8 cellular contexts compared by ENCODE assay signal in genomic region chr18:55236150-55236931, GRCh38.
A peak's percentile ranks its signal among the peaks of the same experiment; 100 is the strongest.
DNase-seq lines count a peak whose midpoint lies in the region; ATAC-seq and TF ChIP-seq lines count a peak whose summit lies in the region.

No MANE protein-coding gene starts in this region.

- no peaks in the 10 kb centered on the region for H3K9me3 Mint-ChIP-seq in activated T-helper 2 cell treated with anti-CD3 and anti-CD28 coated beads, Interferon-gamma antibody, Interleukin-2, Interleukin-4, amounts not matched to agents 10 μg/mL and 5 μg/mL and 100 μg/mL, durations not matched to agents 14 hours and 24 hours and 36 hours
- H3K9me3 Mint-ChIP-seq in endodermal cell, result no peaks in the 10 kb centered on the region

- H3K27ac Mint-ChIP-seq in activated T-helper 2 cell treated with anti-CD3 and anti-CD28 coated beads, Interferon-gamma antibody, Interleukin-2, Interleukin-4, amounts not matched to agents 10 μg/mL and 5 μg/mL and 100 μg/mL, durations not matched to agents 14 hours and 24 hours and 36 hours, result no peak overlapping the region
- no peak overlapping the region for H3K27ac Mint-ChIP-seq in endodermal cell

- no peaks in the 10 kb centered on the region for H3K36me3 Mint-ChIP-seq in activated T-helper 2 cell treated with anti-CD3 and anti-CD28 coated beads, Interferon-gamma antibody, Interleukin-2, Interleukin-4, amounts not matched to agents 10 μg/mL and 5 μg/mL and 100 μg/mL, durations not matched to agents 14 hours and 24 hours and 36 hours (ENCODE audit: low read depth)
- peaks cover 19% of the 10 kb centered on the region for H3K36me3 Mint-ChIP-seq in endodermal cell (ENCODE audit: low read depth)

- intact Hi-C loops in left lung (cut with DNase I), result loop anchor here in 1 of 2 donors (10.0 kb wide), 1 partner anchor 548 kb away; no protein-coding TSS in a partner anchor
- intact Hi-C loops in activated T-helper 2 cell treated with anti-CD3 and anti-CD28 coated beads, Interferon-gamma antibody, Interleukin-2, Interleukin-4, amounts not matched to agents 10 μg/mL and 5 μg/mL and 100 μg/mL, durations not matched to agents 14 hours and 24 hours and 36 hours (cut with micrococcal nuclease), result loop anchor here (1.0 to 5.0 kb wide), 2 partner anchors 13 to 106 kb away; no protein-coding TSS in a partner anchor

- no peaks in the 10 kb centered on the region for H3K27me3 Mint-ChIP-seq in activated T-helper 2 cell treated with anti-CD3 and anti-CD28 coated beads, Interferon-gamma antibody, Interleukin-2, Interleukin-4, amounts not matched to agents 10 μg/mL and 5 μg/mL and 100 μg/mL, durations not matched to agents 14 hours and 24 hours and 36 hours (ENCODE audit: low read depth)
- no peaks in the 10 kb centered on the region for H3K27me3 Mint-ChIP-seq in endodermal cell (ENCODE audit: insufficient read depth)

- ATAC-seq in GM18868 (IDR thresholded peaks at IDR 0.05; ENCODE audit: unreplicated experiment) (peak; percentile 66), HG02623 (IDR thresholded peaks at IDR 0.05; ENCODE audit: unreplicated experiment) (peak; percentile 37), left lung (peak; percentile 55)

- no peak for TF ChIP-seq POLR2A in NB4 (IDR thresholded peaks at IDR 0.05; ENCODE audit: extremely low read depth, insufficient read length)

- DNase-seq in NB4 (ENCODE audit: low read depth), result peak; percentile 63
- no peak for DNase-seq in left lung
- DNase-seq in activated T-helper 2 cell treated with anti-CD3 and anti-CD28 coated beads, Interferon-gamma antibody, Interleukin-2, Interleukin-4, amounts not matched to agents 10 μg/mL and 5 μg/mL and 100 μg/mL, durations not matched to agents 14 hours and 24 hours and 36 hours (ENCODE audit: low spot score), result no peak
- DNase-seq in endodermal cell, result no peak
- no peak for DNase-seq in inferior parietal cortex (ENCODE audit: extremely low spot score)
- no peak for DNase-seq in activated CD4-positive, CD25-positive, alpha-beta regulatory T cell treated with anti-CD3 and anti-CD28 coated beads, Interleukin-2, amount 50 U/mL, for 72 hours

- H3K4me1 ChIP-seq in left lung, result peaks cover 5 to 16% of the 10 kb centered on the region in 2 donors
- H3K4me1 ChIP-seq in endodermal cell (ENCODE audit: control insufficient read depth, insufficient read depth, low read length), result peaks cover 2% of the 10 kb centered on the region

- no peak overlapping the region for H3K9ac ChIP-seq in endodermal cell (ENCODE audit: extremely low read depth, low read length, poor library complexity, severe bottlenecking)

- H3K27ac ChIP-seq in left lung (no peak overlapping the region), endodermal cell (ENCODE audit: low read depth, low read length) (no peak overlapping the region)

- no peak overlapping the region for H3K4me3 ChIP-seq in NB4 (ENCODE audit: low read depth, low read length)
- no peak overlapping the region for H3K4me3 ChIP-seq in left lung
- no peak overlapping the region for H3K4me3 ChIP-seq in endodermal cell (ENCODE audit: low read length)

- H3K4me1 Mint-ChIP-seq in activated T-helper 2 cell treated with anti-CD3 and anti-CD28 coated beads, Interferon-gamma antibody, Interleukin-2, Interleukin-4, amounts not matched to agents 10 μg/mL and 5 μg/mL and 100 μg/mL, durations not matched to agents 14 hours and 24 hours and 36 hours (ENCODE audit: low read depth), result peaks cover 22% of the 10 kb centered on the region
- H3K4me1 Mint-ChIP-seq in endodermal cell, result peaks cover 14% of the 10 kb centered on the region

- no peak overlapping the region for H3K4me3 Mint-ChIP-seq in activated T-helper 2 cell treated with anti-CD3 and anti-CD28 coated beads, Interferon-gamma antibody, Interleukin-2, Interleukin-4, amounts not matched to agents 10 μg/mL and 5 μg/mL and 100 μg/mL, durations not matched to agents 14 hours and 24 hours and 36 hours (ENCODE audit: low read depth)
- no peak overlapping the region for H3K4me3 Mint-ChIP-seq in endodermal cell

- H3K36me3 ChIP-seq in left lung (peaks cover 0 to 18% of the 10 kb centered on the region in 2 donors), endodermal cell (ENCODE audit: control insufficient read depth, insufficient read depth, low read length) (peaks cover 16% of the 10 kb centered on the region)

- 91 to 93% methylated on average over 2 to 6 of the region's 6 CpGs for WGBS in endodermal cell (ENCODE audit: insufficient coverage in 1 of 2, insufficient read length in 1 of 2), 2 experiments

- TF ChIP-seq CTCF in NB4 (IDR thresholded peaks at IDR 0.05; ENCODE audit: low read depth, low read length) (no peak), left lung (IDR thresholded peaks at IDR 0.05) (no peak), endodermal cell (conservative IDR thresholded peaks at IDR 0.05) (no peak)

- H3K27me3 ChIP-seq in left lung, result no peaks in the 10 kb centered on the region
- no peaks in the 10 kb centered on the region for H3K27me3 ChIP-seq in endodermal cell (ENCODE audit: control insufficient read depth, insufficient read depth, low read length, poor library complexity, severe bottlenecking)

- H3K9me3 ChIP-seq in left lung (no peaks in the 10 kb centered on the region), endodermal cell (ENCODE audit: control insufficient read depth, low read length) (no peaks in the 10 kb centered on the region)
